ENCODE assay signal across 1 cellular context in the genomic region with DNA sequence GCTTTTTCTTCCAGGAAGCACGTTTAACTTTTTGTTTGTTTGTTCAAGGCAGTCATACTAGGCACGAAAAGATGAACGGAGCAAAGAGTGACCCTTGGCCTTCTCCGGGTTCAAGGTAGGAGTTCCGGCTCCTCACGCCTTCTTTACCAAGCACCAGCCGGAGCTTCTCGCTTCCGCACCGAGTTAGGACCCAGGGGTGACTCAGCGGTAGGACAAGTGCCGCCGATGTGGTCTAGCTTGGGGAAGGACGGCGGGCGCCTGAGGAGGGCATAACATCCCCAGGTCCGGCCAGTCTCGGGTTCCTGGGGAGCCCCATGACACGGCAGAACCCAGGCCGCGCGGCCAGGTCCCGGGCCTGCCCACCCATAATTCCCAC.
TF ChIP-seq lines count a peak whose summit lies in the region.

No MANE protein-coding gene starts in this region.

TF ChIP-seq in HepG2, 621 proteins besides CTCF, POLR2A, EP300 and RAD21 (continues in another document):
- TF ChIP-seq ZMAT3 (CRISPR knock-in tag; conservative IDR thresholded peaks at IDR 0.05) = 0 out of 2 replicates have a peak, but pooled peaks have one; percentile 3
- no peak for TF ChIP-seq FLYWCH1 (CRISPR knock-in tag; IDR thresholded peaks at IDR 0.05)
- peak; percentile 13; the same call in 1 of the 2 replicates for TF ChIP-seq HOXA3 (CRISPR knock-in tag; IDR thresholded peaks at IDR 0.05)
- no peak for TF ChIP-seq NBN (conservative IDR thresholded peaks at IDR 0.05)
- TF ChIP-seq, protein P1, sequence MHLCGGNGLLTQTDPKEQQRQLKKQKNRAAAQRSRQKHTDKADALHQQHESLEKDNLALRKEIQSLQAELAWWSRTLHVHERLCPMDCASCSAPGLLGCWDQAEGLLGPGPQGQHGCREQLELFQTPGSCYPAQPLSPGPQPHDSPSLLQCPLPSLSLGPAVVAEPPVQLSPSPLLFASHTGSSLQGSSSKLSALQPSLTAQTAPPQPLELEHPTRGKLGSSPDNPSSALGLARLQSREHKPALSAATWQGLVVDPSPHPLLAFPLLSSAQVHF (CRISPR knock-in tag; IDR thresholded peaks at IDR 0.05) = no peak
- TF ChIP-seq KLF13 (CRISPR knock-in tag; IDR thresholded peaks at IDR 0.05) = peak; percentile 67; the same call in 1 of the 2 replicates
- no peak for TF ChIP-seq RXRB (CRISPR knock-in tag; IDR thresholded peaks at IDR 0.05; ENCODE audit: borderline replicate concordance)
- TF ChIP-seq MAZ (IDR thresholded peaks at IDR 0.05; ENCODE audit: borderline replicate concordance, low read depth, low read length) = 0 out of 2 replicates have a peak, but pooled peaks have one; percentile 27
- no peak for TF ChIP-seq MAZ (CRISPR knock-in tag; IDR thresholded peaks at IDR 0.05; ENCODE audit: low read depth)
- TF ChIP-seq ZBTB7B (CRISPR knock-in tag; IDR thresholded peaks at IDR 0.05) = 0 out of 2 replicates have a peak, but pooled peaks have one; percentile 22
- peak; percentile 57; the same call in 1 of the 2 replicates for TF ChIP-seq ARNT2 (CRISPR knock-in tag; IDR thresholded peaks at IDR 0.05; ENCODE audit: low read depth)
- peak; percentile 71; the same call in 1 of the 2 replicates for TF ChIP-seq RARA (CRISPR knock-in tag; IDR thresholded peaks at IDR 0.05)
- 0 out of 2 replicates have a peak, but pooled peaks have one; percentile 21 for TF ChIP-seq SRY (CRISPR knock-in tag; IDR thresholded peaks at IDR 0.05)
- TF ChIP-seq ZNF563 (CRISPR knock-in tag; IDR thresholded peaks at IDR 0.05) = 0 out of 2 replicates have a peak, but pooled peaks have one; percentile 70
- no peak; the same call in 1 of the 2 replicates for TF ChIP-seq ZSCAN29 (CRISPR knock-in tag; conservative IDR thresholded peaks at IDR 0.05)
- TF ChIP-seq ZNF746 (CRISPR knock-in tag; IDR thresholded peaks at IDR 0.05) = no peak
- TF ChIP-seq, protein P2, sequence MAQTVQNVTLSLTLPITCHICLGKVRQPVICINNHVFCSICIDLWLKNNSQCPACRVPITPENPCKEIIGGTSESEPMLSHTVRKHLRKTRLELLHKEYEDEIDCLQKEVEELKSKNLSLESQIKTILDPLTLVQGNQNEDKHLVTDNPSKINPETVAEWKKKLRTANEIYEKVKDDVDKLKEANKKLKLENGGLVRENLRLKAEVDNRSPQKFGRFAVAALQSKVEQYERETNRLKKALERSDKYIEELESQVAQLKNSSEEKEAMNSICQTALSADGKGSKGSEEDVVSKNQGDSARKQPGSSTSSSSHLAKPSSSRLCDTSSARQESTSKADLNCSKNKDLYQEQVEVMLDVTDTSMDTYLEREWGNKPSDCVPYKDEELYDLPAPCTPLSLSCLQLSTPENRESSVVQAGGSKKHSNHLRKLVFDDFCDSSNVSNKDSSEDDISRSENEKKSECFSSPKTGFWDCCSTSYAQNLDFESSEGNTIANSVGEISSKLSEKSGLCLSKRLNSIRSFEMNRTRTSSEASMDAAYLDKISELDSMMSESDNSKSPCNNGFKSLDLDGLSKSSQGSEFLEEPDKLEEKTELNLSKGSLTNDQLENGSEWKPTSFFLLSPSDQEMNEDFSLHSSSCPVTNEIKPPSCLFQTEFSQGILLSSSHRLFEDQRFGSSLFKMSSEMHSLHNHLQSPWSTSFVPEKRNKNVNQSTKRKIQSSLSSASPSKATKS (CRISPR knock-in tag; IDR thresholded peaks at IDR 0.05) = no peak
- TF ChIP-seq HDAC1 (CRISPR knock-in tag; IDR thresholded peaks at IDR 0.05) = no peak
- no peak for TF ChIP-seq HMGA1 (CRISPR knock-in tag; conservative IDR thresholded peaks at IDR 0.05)
- 0 out of 2 replicates have a peak, but pooled peaks have one; percentile 21 for TF ChIP-seq ZNF235 (CRISPR knock-in tag; IDR thresholded peaks at IDR 0.05; ENCODE audit: borderline replicate concordance)
- TF ChIP-seq ZNF567 (CRISPR knock-in tag; IDR thresholded peaks at IDR 0.05; ENCODE audit: borderline replicate concordance) = 0 out of 2 replicates have a peak, but pooled peaks have one; percentile 19
- no peak for TF ChIP-seq ZBTB3 (CRISPR knock-in tag; IDR thresholded peaks at IDR 0.05; ENCODE audit: borderline replicate concordance, low read depth)
- TF ChIP-seq NFIB (CRISPR knock-in tag; IDR thresholded peaks at IDR 0.05; ENCODE audit: borderline replicate concordance) = no peak
- no peak for TF ChIP-seq JUN (CRISPR knock-in tag; IDR thresholded peaks at IDR 0.05)
- no peak for TF ChIP-seq FOXA1 (IDR thresholded peaks at IDR 0.05)
- peak; percentile 15; the same call in 1 of the 2 replicates for TF ChIP-seq FOXA1 (CRISPR knock-in tag; IDR thresholded peaks at IDR 0.05)
- TF ChIP-seq ZNF614 (CRISPR knock-in tag; IDR thresholded peaks at IDR 0.05; ENCODE audit: borderline replicate concordance) = 0 out of 2 replicates have a peak, but pooled peaks have one; percentile 38
- TF ChIP-seq, protein P3, sequence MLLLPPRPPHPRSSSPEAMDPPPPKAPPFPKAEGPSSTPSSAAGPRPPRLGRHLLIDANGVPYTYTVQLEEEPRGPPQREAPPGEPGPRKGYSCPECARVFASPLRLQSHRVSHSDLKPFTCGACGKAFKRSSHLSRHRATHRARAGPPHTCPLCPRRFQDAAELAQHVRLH (CRISPR knock-in tag; IDR thresholded peaks at IDR 0.05; ENCODE audit: borderline replicate concordance, low read depth) = no peak
- TF ChIP-seq ZNF343 (CRISPR knock-in tag; IDR thresholded peaks at IDR 0.05) = no peak
- no peak for TF ChIP-seq ZNF776 (CRISPR knock-in tag; IDR thresholded peaks at IDR 0.05)
- no peak for TF ChIP-seq ZMYM4 (CRISPR knock-in tag; IDR thresholded peaks at IDR 0.05)
- no peak for TF ChIP-seq ZFX (CRISPR knock-in tag; IDR thresholded peaks at IDR 0.05; ENCODE audit: low read depth)
- 0 out of 2 replicates have a peak, but pooled peaks have one; percentile 5 for TF ChIP-seq ZNF605 (CRISPR knock-in tag; IDR thresholded peaks at IDR 0.05)
- TF ChIP-seq NFE2L1 (CRISPR knock-in tag; IDR thresholded peaks at IDR 0.05; ENCODE audit: borderline replicate concordance) = peak; percentile 96
- TF ChIP-seq FOXM1 (CRISPR knock-in tag; IDR thresholded peaks at IDR 0.05) = no peak
- TF ChIP-seq CCDC6 (CRISPR knock-in tag; IDR thresholded peaks at IDR 0.05) = no peak
- no peak for TF ChIP-seq ATRX (CRISPR knock-in tag; IDR thresholded peaks at IDR 0.05; ENCODE audit: borderline replicate concordance)
- TF ChIP-seq BRD4 (CRISPR knock-in tag; IDR thresholded peaks at IDR 0.05) = 0 out of 2 replicates have a peak, but pooled peaks have one; percentile 47
- TF ChIP-seq NONO (IDR thresholded peaks at IDR 0.05) = no peak
- no peak for TF ChIP-seq NONO (CRISPR knock-in tag; conservative IDR thresholded peaks at IDR 0.05)
- TF ChIP-seq, protein P4, sequence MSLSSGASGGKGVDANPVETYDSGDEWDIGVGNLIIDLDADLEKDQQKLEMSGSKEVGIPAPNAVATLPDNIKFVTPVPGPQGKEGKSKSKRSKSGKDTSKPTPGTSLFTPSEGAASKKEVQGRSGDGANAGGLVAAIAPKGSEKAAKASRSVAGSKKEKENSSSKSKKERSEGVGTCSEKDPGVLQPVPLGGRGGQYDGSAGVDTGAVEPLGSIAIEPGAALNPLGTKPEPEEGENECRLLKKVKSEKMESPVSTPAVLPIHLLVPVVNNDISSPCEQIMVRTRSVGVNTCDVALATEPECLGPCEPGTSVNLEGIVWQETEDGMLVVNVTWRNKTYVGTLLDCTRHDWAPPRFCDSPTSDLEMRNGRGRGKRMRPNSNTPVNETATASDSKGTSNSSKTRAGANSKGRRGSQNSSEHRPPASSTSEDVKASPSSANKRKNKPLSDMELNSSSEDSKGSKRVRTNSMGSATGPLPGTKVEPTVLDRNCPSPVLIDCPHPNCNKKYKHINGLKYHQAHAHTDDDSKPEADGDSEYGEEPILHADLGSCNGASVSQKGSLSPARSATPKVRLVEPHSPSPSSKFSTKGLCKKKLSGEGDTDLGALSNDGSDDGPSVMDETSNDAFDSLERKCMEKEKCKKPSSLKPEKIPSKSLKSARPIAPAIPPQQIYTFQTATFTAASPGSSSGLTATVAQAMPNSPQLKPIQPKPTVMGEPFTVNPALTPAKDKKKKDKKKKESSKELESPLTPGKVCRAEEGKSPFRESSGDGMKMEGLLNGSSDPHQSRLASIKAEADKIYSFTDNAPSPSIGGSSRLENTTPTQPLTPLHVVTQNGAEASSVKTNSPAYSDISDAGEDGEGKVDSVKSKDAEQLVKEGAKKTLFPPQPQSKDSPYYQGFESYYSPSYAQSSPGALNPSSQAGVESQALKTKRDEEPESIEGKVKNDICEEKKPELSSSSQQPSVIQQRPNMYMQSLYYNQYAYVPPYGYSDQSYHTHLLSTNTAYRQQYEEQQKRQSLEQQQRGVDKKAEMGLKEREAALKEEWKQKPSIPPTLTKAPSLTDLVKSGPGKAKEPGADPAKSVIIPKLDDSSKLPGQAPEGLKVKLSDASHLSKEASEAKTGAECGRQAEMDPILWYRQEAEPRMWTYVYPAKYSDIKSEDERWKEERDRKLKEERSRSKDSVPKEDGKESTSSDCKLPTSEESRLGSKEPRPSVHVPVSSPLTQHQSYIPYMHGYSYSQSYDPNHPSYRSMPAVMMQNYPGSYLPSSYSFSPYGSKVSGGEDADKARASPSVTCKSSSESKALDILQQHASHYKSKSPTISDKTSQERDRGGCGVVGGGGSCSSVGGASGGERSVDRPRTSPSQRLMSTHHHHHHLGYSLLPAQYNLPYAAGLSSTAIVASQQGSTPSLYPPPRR (CRISPR knock-in tag; IDR thresholded peaks at IDR 0.05; ENCODE audit: borderline replicate concordance) = peak; percentile 35; the same call in 1 of the 2 replicates
- no peak for TF ChIP-seq NFATC3 (CRISPR knock-in tag; IDR thresholded peaks at IDR 0.05)
- no peak for TF ChIP-seq ZNF326 (CRISPR knock-in tag; IDR thresholded peaks at IDR 0.05; ENCODE audit: borderline replicate concordance)
- peak; percentile 18; the same call in 1 of the 2 replicates for TF ChIP-seq ETV6 (CRISPR knock-in tag; conservative IDR thresholded peaks at IDR 0.05)
- no peak for TF ChIP-seq JDP2 (CRISPR knock-in tag; IDR thresholded peaks at IDR 0.05; ENCODE audit: borderline replicate concordance)
- TF ChIP-seq HNRNPL (IDR thresholded peaks at IDR 0.05; ENCODE audit: low read depth, low read length) = no peak
- no peak for TF ChIP-seq ZNF547 (CRISPR knock-in tag; IDR thresholded peaks at IDR 0.05)
- TF ChIP-seq SYNCRIP (IDR thresholded peaks at IDR 0.05; ENCODE audit: insufficient read depth, low read depth, low read length) = no peak
- TF ChIP-seq TEAD3 (CRISPR knock-in tag; optimal IDR thresholded peaks at IDR 0.05; ENCODE audit: borderline replicate concordance) = peak; percentile 1
- TF ChIP-seq, protein P5, sequence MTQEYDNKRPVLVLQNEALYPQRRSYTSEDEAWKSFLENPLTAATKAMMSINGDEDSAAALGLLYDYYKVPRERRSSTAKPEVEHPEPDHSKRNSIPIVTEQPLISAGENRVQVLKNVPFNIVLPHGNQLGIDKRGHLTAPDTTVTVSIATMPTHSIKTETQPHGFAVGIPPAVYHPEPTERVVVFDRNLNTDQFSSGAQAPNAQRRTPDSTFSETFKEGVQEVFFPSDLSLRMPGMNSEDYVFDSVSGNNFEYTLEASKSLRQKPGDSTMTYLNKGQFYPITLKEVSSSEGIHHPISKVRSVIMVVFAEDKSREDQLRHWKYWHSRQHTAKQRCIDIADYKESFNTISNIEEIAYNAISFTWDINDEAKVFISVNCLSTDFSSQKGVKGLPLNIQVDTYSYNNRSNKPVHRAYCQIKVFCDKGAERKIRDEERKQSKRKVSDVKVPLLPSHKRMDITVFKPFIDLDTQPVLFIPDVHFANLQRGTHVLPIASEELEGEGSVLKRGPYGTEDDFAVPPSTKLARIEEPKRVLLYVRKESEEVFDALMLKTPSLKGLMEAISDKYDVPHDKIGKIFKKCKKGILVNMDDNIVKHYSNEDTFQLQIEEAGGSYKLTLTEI (CRISPR knock-in tag; conservative IDR thresholded peaks at IDR 0.05) = no peak
- TF ChIP-seq GLI4 (CRISPR knock-in tag; IDR thresholded peaks at IDR 0.05; ENCODE audit: borderline replicate concordance) = peak; percentile 59; the same call in 1 of the 2 replicates
- TF ChIP-seq ARHGAP35 (CRISPR knock-in tag; IDR thresholded peaks at IDR 0.05; ENCODE audit: borderline replicate concordance) = no peak; the same call in 1 of the 2 replicates
- TF ChIP-seq ZNF329 (CRISPR knock-in tag; IDR thresholded peaks at IDR 0.05; ENCODE audit: low read depth) = 0 out of 2 replicates have a peak, but pooled peaks have one; percentile 6
- no peak for TF ChIP-seq HMG20B (CRISPR knock-in tag; conservative IDR thresholded peaks at IDR 0.05)
- TF ChIP-seq, protein P6, sequence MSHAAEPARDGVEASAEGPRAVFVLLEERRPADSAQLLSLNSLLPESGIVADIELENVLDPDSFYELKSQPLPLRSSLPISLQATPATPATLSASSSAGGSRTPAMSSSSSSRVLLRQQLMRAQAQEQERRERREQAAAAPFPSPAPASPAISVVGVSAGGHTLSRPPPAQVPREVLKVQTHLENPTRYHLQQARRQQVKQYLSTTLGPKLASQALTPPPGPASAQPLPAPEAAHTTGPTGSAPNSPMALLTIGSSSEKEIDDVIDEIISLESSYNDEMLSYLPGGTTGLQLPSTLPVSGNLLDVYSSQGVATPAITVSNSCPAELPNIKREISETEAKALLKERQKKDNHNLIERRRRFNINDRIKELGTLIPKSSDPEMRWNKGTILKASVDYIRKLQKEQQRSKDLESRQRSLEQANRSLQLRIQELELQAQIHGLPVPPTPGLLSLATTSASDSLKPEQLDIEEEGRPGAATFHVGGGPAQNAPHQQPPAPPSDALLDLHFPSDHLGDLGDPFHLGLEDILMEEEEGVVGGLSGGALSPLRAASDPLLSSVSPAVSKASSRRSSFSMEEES (CRISPR knock-in tag; IDR thresholded peaks at IDR 0.05) = no peak
- peak; percentile 63; the same call in 1 of the 2 replicates for TF ChIP-seq HNF4A (CRISPR knock-in tag; IDR thresholded peaks at IDR 0.05)
- TF ChIP-seq, protein P7, sequence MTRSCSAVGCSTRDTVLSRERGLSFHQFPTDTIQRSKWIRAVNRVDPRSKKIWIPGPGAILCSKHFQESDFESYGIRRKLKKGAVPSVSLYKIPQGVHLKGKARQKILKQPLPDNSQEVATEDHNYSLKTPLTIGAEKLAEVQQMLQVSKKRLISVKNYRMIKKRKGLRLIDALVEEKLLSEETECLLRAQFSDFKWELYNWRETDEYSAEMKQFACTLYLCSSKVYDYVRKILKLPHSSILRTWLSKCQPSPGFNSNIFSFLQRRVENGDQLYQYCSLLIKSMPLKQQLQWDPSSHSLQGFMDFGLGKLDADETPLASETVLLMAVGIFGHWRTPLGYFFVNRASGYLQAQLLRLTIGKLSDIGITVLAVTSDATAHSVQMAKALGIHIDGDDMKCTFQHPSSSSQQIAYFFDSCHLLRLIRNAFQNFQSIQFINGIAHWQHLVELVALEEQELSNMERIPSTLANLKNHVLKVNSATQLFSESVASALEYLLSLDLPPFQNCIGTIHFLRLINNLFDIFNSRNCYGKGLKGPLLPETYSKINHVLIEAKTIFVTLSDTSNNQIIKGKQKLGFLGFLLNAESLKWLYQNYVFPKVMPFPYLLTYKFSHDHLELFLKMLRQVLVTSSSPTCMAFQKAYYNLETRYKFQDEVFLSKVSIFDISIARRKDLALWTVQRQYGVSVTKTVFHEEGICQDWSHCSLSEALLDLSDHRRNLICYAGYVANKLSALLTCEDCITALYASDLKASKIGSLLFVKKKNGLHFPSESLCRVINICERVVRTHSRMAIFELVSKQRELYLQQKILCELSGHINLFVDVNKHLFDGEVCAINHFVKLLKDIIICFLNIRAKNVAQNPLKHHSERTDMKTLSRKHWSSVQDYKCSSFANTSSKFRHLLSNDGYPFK (CRISPR knock-in tag; IDR thresholded peaks at IDR 0.05; ENCODE audit: borderline replicate concordance) = no peak
- no peak for TF ChIP-seq SATB2 (CRISPR knock-in tag; IDR thresholded peaks at IDR 0.05)
- no peak for TF ChIP-seq ZFP1 (CRISPR knock-in tag; IDR thresholded peaks at IDR 0.05)
- TF ChIP-seq ATM (IDR thresholded peaks at IDR 0.05; ENCODE audit: borderline replicate concordance) = no peak
